Comparison of ENCODE assay signal across 1 cellular context in the genomic region with DNA sequence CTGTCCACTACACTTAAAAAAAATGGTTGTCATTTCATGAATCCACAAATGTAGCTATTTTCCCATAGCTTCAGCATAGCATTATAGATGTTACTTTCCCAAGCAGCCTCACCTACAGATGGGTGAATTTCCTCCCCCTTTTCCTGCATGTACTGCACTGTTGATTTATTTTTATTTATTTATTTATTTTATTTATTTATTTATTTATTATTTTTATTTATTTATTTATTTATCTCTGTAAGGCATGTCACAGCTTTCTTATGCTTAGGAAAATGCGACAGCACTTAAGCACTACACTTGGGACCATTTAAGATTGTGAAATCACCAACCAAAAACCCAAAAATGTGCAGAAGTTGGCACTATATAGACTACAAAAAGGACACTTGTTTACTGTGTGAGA.
TF ChIP-seq lines count a peak whose summit lies in the region.

No MANE protein-coding gene starts in this region.

TF ChIP-seq in HEK293, 187 proteins besides CTCF, POLR2A, EP300 and RAD21 (continued from another document and continues in another):
- 0 out of 2 replicates have a peak, but pooled peaks have one; percentile 52 for TF ChIP-seq ZNF501 (tag by site-specific recombination; IDR thresholded peaks at IDR 0.05)
- no peak for TF ChIP-seq ZNF530 (tag by site-specific recombination; IDR thresholded peaks at IDR 0.05; ENCODE audit: low read depth)
- TF ChIP-seq, protein P1, sequence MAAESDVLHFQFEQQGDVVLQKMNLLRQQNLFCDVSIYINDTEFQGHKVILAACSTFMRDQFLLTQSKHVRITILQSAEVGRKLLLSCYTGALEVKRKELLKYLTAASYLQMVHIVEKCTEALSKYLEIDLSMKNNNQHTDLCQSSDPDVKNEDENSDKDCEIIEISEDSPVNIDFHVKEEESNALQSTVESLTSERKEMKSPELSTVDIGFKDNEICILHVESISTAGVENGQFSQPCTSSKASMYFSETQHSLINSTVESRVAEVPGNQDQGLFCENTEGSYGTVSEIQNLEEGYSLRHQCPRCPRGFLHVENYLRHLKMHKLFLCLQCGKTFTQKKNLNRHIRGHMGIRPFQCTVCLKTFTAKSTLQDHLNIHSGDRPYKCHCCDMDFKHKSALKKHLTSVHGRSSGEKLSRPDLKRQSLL (tag by site-specific recombination; IDR thresholded peaks at IDR 0.05), result no peak
- no peak for TF ChIP-seq ZBTB48 (tag by site-specific recombination; IDR thresholded peaks at IDR 0.05)
- TF ChIP-seq, protein P2, sequence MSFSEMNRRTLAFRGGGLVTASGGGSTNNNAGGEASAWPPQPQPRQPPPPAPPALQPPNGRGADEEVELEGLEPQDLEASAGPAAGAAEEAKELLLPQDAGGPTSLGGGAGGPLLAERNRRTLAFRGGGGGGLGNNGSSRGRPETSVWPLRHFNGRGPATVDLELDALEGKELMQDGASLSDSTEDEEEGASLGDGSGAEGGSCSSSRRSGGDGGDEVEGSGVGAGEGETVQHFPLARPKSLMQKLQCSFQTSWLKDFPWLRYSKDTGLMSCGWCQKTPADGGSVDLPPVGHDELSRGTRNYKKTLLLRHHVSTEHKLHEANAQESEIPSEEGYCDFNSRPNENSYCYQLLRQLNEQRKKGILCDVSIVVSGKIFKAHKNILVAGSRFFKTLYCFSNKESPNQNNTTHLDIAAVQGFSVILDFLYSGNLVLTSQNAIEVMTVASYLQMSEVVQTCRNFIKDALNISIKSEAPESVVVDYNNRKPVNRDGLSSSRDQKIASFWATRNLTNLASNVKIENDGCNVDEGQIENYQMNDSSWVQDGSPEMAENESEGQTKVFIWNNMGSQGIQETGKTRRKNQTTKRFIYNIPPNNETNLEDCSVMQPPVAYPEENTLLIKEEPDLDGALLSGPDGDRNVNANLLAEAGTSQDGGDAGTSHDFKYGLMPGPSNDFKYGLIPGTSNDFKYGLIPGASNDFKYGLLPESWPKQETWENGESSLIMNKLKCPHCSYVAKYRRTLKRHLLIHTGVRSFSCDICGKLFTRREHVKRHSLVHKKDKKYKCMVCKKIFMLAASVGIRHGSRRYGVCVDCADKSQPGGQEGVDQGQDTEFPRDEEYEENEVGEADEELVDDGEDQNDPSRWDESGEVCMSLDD (tag by site-specific recombination; IDR thresholded peaks at IDR 0.05), result no peak
- no peak for TF ChIP-seq EGR2 (tag by site-specific recombination; IDR thresholded peaks at IDR 0.05; ENCODE audit: low read depth)
- TF ChIP-seq, protein P3, sequence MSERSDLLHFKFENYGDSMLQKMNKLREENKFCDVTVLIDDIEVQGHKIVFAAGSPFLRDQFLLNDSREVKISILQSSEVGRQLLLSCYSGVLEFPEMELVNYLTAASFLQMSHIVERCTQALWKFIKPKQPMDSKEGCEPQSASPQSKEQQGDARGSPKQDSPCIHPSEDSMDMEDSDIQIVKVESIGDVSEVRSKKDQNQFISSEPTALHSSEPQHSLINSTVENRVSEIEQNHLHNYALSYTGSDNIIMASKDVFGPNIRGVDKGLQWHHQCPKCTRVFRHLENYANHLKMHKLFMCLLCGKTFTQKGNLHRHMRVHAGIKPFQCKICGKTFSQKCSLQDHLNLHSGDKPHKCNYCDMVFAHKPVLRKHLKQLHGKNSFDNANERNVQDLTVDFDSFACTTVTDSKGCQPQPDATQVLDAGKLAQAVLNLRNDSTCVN (tag by site-specific recombination; optimal IDR thresholded peaks at IDR 0.05), result no peak
- TF ChIP-seq ZNF624 (tag by site-specific recombination; IDR thresholded peaks at IDR 0.05), result no peak
- no peak for TF ChIP-seq ZNF311 (tag by site-specific recombination; IDR thresholded peaks at IDR 0.05; ENCODE audit: borderline replicate concordance)
- TF ChIP-seq ZNF394 (tag by site-specific recombination; IDR thresholded peaks at IDR 0.05; ENCODE audit: borderline replicate concordance), result peak; percentile 92
- no peak for TF ChIP-seq ZNF211 (tag by site-specific recombination; IDR thresholded peaks at IDR 0.05; ENCODE audit: low read depth)
- no peak for TF ChIP-seq PRDM1 (tag by site-specific recombination; IDR thresholded peaks at IDR 0.05)
- TF ChIP-seq ZNF239 (tag by site-specific recombination; IDR thresholded peaks at IDR 0.05), result no peak
- no peak for TF ChIP-seq ZFHX2 (tag by site-specific recombination; conservative IDR thresholded peaks at IDR 0.05)
- no peak for TF ChIP-seq GFI1B (tag by site-specific recombination; IDR thresholded peaks at IDR 0.05)
- 0 out of 2 replicates have a peak, but pooled peaks have one; percentile 25 for TF ChIP-seq ZNF404 (tag by site-specific recombination; IDR thresholded peaks at IDR 0.05)
- TF ChIP-seq ZNF155 (tag by site-specific recombination; IDR thresholded peaks at IDR 0.05), result no peak
- TF ChIP-seq ZNF302 (tag by site-specific recombination; IDR thresholded peaks at IDR 0.05; ENCODE audit: low read depth), result no peak
- TF ChIP-seq, protein P4, sequence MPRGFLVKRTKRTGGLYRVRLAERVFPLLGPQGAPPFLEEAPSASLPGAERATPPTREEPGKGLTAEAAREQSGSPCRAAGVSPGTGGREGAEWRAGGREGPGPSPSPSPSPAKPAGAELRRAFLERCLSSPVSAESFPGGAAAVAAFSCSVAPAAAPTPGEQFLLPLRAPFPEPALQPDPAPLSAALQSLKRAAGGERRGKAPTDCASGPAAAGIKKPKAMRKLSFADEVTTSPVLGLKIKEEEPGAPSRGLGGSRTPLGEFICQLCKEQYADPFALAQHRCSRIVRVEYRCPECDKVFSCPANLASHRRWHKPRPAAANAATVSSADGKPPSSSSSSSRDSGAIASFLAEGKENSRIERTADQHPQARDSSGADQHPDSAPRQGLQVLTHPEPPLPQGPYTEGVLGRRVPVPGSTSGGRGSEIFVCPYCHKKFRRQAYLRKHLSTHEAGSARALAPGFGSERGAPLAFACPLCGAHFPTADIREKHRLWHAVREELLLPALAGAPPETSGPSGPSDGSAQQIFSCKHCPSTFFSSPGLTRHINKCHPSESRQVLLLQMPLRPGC (tag by site-specific recombination; IDR thresholded peaks at IDR 0.05), result no peak
- TF ChIP-seq ZNF561 (tag by site-specific recombination; IDR thresholded peaks at IDR 0.05; ENCODE audit: borderline replicate concordance), result no peak
- TF ChIP-seq, protein P5, sequence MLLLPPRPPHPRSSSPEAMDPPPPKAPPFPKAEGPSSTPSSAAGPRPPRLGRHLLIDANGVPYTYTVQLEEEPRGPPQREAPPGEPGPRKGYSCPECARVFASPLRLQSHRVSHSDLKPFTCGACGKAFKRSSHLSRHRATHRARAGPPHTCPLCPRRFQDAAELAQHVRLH (tag by site-specific recombination; IDR thresholded peaks at IDR 0.05), result 0 out of 2 replicates have a peak, but pooled peaks have one; percentile 34
- TF ChIP-seq, protein P6, sequence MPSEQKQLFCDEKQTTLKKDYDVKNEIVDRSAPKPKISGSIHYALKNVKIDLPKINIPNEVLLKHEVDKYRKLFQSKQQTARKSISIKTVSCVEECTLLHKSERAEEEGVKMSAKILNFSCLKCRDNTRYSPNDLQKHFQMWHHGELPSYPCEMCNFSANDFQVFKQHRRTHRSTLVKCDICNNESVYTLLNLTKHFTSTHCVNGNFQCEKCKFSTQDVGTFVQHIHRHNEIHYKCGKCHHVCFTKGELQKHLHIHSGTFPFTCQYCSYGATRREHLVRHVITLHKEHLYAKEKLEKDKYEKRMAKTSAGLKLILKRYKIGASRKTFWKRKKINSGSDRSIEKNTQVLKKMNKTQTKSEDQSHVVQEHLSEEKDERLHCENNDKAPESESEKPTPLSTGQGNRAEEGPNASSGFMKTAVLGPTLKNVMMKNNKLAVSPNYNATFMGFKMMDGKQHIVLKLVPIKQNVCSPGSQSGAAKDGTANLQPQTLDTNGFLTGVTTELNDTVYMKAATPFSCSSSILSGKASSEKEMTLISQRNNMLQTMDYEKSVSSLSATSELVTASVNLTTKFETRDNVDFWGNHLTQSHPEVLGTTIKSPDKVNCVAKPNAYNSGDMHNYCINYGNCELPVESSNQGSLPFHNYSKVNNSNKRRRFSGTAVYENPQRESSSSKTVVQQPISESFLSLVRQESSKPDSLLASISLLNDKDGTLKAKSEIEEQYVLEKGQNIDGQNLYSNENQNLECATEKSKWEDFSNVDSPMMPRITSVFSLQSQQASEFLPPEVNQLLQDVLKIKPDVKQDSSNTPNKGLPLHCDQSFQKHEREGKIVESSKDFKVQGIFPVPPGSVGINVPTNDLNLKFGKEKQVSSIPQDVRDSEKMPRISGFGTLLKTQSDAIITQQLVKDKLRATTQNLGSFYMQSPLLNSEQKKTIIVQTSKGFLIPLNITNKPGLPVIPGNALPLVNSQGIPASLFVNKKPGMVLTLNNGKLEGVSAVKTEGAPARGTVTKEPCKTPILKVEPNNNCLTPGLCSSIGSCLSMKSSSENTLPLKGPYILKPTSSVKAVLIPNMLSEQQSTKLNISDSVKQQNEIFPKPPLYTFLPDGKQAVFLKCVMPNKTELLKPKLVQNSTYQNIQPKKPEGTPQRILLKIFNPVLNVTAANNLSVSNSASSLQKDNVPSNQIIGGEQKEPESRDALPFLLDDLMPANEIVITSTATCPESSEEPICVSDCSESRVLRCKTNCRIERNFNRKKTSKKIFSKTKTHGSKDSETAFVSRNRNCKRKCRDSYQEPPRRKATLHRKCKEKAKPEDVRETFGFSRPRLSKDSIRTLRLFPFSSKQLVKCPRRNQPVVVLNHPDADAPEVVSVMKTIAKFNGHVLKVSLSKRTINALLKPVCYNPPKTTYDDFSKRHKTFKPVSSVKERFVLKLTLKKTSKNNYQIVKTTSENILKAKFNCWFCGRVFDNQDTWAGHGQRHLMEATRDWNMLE (tag by site-specific recombination; conservative IDR thresholded peaks at IDR 0.05; ENCODE audit: low read depth), result peak; percentile 89
- no peak for TF ChIP-seq ZNF174 (tag by site-specific recombination; IDR thresholded peaks at IDR 0.05)
- no peak for TF ChIP-seq ZNF221 (tag by site-specific recombination; IDR thresholded peaks at IDR 0.05; ENCODE audit: borderline replicate concordance)
- no peak for TF ChIP-seq ZNF549 (tag by site-specific recombination; IDR thresholded peaks at IDR 0.05)
- TF ChIP-seq, protein P7, sequence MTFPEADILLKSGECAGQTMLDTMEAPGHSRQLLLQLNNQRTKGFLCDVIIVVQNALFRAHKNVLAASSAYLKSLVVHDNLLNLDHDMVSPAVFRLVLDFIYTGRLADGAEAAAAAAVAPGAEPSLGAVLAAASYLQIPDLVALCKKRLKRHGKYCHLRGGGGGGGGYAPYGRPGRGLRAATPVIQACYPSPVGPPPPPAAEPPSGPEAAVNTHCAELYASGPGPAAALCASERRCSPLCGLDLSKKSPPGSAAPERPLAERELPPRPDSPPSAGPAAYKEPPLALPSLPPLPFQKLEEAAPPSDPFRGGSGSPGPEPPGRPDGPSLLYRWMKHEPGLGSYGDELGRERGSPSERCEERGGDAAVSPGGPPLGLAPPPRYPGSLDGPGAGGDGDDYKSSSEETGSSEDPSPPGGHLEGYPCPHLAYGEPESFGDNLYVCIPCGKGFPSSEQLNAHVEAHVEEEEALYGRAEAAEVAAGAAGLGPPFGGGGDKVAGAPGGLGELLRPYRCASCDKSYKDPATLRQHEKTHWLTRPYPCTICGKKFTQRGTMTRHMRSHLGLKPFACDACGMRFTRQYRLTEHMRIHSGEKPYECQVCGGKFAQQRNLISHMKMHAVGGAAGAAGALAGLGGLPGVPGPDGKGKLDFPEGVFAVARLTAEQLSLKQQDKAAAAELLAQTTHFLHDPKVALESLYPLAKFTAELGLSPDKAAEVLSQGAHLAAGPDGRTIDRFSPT (tag by site-specific recombination; IDR thresholded peaks at IDR 0.05), result no peak
- no peak for TF ChIP-seq ZNF341 (tag by site-specific recombination; IDR thresholded peaks at IDR 0.05; ENCODE audit: low read depth)
- TF ChIP-seq, protein P8, sequence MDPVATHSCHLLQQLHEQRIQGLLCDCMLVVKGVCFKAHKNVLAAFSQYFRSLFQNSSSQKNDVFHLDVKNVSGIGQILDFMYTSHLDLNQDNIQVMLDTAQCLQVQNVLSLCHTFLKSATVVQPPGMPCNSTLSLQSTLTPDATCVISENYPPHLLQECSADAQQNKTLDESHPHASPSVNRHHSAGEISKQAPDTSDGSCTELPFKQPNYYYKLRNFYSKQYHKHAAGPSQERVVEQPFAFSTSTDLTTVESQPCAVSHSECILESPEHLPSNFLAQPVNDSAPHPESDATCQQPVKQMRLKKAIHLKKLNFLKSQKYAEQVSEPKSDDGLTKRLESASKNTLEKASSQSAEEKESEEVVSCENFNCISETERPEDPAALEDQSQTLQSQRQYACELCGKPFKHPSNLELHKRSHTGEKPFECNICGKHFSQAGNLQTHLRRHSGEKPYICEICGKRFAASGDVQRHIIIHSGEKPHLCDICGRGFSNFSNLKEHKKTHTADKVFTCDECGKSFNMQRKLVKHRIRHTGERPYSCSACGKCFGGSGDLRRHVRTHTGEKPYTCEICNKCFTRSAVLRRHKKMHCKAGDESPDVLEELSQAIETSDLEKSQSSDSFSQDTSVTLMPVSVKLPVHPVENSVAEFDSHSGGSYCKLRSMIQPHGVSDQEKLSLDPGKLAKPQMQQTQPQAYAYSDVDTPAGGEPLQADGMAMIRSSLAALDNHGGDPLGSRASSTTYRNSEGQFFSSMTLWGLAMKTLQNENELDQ (tag by site-specific recombination; IDR thresholded peaks at IDR 0.05; ENCODE audit: low read depth), result no peak
- TF ChIP-seq ZNF621 (tag by site-specific recombination; IDR thresholded peaks at IDR 0.05), result no peak
- TF ChIP-seq ZNF324 (tag by site-specific recombination; IDR thresholded peaks at IDR 0.05), result no peak
- TF ChIP-seq ZNF23 (tag by site-specific recombination; IDR thresholded peaks at IDR 0.05; ENCODE audit: borderline replicate concordance), result no peak
- TF ChIP-seq ZNF529 (tag by site-specific recombination; IDR thresholded peaks at IDR 0.05; ENCODE audit: insufficient replicate concordance), result peak; percentile 30
- TF ChIP-seq, protein P9, sequence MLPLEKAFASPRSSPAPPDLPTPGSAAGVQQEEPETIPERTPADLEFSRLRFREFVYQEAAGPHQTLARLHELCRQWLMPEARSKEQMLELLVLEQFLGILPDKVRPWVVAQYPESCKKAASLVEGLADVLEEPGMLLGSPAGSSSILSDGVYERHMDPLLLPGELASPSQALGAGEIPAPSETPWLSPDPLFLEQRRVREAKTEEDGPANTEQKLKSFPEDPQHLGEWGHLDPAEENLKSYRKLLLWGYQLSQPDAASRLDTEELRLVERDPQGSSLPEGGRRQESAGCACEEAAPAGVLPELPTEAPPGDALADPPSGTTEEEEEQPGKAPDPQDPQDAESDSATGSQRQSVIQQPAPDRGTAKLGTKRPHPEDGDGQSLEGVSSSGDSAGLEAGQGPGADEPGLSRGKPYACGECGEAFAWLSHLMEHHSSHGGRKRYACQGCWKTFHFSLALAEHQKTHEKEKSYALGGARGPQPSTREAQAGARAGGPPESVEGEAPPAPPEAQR (tag by site-specific recombination; IDR thresholded peaks at IDR 0.05), result no peak
- no peak for TF ChIP-seq IKZF3 (tag by site-specific recombination; IDR thresholded peaks at IDR 0.05)
- TF ChIP-seq, protein P10, sequence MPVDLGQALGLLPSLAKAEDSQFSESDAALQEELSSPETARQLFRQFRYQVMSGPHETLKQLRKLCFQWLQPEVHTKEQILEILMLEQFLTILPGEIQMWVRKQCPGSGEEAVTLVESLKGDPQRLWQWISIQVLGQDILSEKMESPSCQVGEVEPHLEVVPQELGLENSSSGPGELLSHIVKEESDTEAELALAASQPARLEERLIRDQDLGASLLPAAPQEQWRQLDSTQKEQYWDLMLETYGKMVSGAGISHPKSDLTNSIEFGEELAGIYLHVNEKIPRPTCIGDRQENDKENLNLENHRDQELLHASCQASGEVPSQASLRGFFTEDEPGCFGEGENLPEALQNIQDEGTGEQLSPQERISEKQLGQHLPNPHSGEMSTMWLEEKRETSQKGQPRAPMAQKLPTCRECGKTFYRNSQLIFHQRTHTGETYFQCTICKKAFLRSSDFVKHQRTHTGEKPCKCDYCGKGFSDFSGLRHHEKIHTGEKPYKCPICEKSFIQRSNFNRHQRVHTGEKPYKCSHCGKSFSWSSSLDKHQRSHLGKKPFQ (tag by site-specific recombination; IDR thresholded peaks at IDR 0.05), result no peak
- no peak for TF ChIP-seq BCL11B (tag by site-specific recombination; IDR thresholded peaks at IDR 0.05; ENCODE audit: low read depth)
- TF ChIP-seq ZNF701 (tag by site-specific recombination; IDR thresholded peaks at IDR 0.05), result no peak
